ENCODE assay signal across 35 cellular contexts in the genomic region with DNA sequence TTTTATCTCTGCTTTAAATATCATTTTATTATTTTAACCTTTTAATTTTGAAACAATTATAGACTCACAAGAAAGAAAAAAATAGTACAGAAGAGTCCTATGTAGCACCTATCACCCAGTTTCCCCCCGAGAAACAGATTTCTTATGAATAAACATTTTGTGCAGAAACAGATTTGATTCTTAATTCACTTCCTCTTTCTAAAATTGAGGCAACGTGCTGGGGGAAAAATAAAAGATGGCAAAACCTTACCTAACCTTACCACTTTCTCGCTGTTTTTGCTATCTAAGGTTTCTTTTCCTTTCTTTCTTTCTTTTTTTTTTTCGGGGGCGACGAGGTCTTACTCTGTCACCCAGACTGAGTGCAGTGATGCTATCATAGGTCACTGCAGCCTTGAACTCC. TPM values are rescaled to one million over a fixed set of nuclear protein-coding genes. Genes with fewer than 3 reads are reported as not detected.
"Had no signal": no experiment of that assay in that cellular context is flagged by ENCODE, and none has a peak within 500 bp of the region (broad histone marks: within the 10 kb centered on the region; RNA-seq: fewer than 3 reads in every experiment).

No MANE protein-coding gene starts in this region.

- H3K4me1 ChIP-seq: pancreas, prostate gland, thyroid gland, upper lobe of left lung, vagina had no signal

- ATAC-seq: gastroesophageal sphincter; naive thymus-derived CD8-positive, alpha-beta T cell; pancreas; sciatic nerve; stimulated activated naive CD8-positive, alpha-beta T cell treated with anti-CD3 and anti-CD28 coated beads, Interleukin-15, amount 100 ng/mL, for 72 hours had no signal

- H3K4me3 ChIP-seq: gastroesophageal sphincter, pancreas, prostate gland, skin epidermis, thyroid gland, upper lobe of left lung, vagina had no signal

- FAIRE-seq: endothelial cell of umbilical vein, pancreas had no signal

- DNase-seq: activated CD4-positive, alpha-beta memory T cell treated with anti-CD3 and anti-CD28 coated beads for 36 hours; activated CD4-positive, alpha-beta T cell treated with anti-CD3 and anti-CD28 coated beads, Interleukin-2, amount 10 ng/mL, durations not matched to agents 24 days and 14 days; activated CD4-positive, CD25-positive, alpha-beta regulatory T cell treated with anti-CD3 and anti-CD28 coated beads, Interleukin-2, amount 50 U/mL, for 72 hours; activated CD8-positive, alpha-beta memory T cell treated with anti-CD3 and anti-CD28 coated beads, Interleukin-2, amount 50 U/mL, for 4 hours; activated effector memory CD4-positive, alpha-beta T cell treated with anti-CD3 and anti-CD28 coated beads, Interleukin-2, amount 50 U/mL, for 16 hours; activated naive CD4-positive, alpha-beta T cell treated with anti-CD3 and anti-CD28 coated beads for 36 hours; activated naive CD8-positive, alpha-beta T cell treated with anti-CD3 and anti-CD28 coated beads for 36 hours; activated T-cell treated with anti-CD3 and anti-CD28 coated beads, Interleukin-2, amount 50 U/mL, for 1 hour; caudate nucleus; cortex of kidney; head of caudate nucleus; midbrain; naive thymus-derived CD8-positive, alpha-beta T cell; nucleus accumbens; pancreas; retina; stimulated activated CD4-positive, alpha-beta T cell treated with anti-CD3 and anti-CD28 coated beads, Interleukin-12 subunit alpha, Interleukin-12 subunit beta, amount 100 ng/mL, for 4 hours; stimulated activated CD4-positive, alpha-beta T cell treated with anti-CD3 and anti-CD28 coated beads, Interleukin-4, amount 100 ng/mL, for 1 hour; stimulated activated naive CD8-positive, alpha-beta T cell treated with anti-CD3 and anti-CD28 coated beads, Interleukin-15, amount 100 ng/mL, for 72 hours; substantia nigra; T1000; thyroid gland; upper lobe of left lung; WERI-Rb-1 had no signal

- H3K27ac ChIP-seq: gastroesophageal sphincter, pancreas, prostate gland, skin epidermis, thyroid gland, upper lobe of left lung, vagina, WERI-Rb-1 had no signal

- H3K27me3 ChIP-seq: gastroesophageal sphincter, pancreas, thyroid gland, upper lobe of left lung, vagina had no signal

- H3K36me3 ChIP-seq: gastroesophageal sphincter, pancreas, prostate gland, thyroid gland, upper lobe of left lung, vagina, WERI-Rb-1 had no signal

- H3K9me3 ChIP-seq: gastroesophageal sphincter, pancreas, prostate gland, thyroid gland, upper lobe of left lung, vagina had no signal

RNA-seq across cellular contexts. Expression of a gene that starts 4.3 kb away (rescaled TPM):
- total RNA-seq: activated CD4-positive, alpha-beta memory T cell treated with anti-CD3 and anti-CD28 coated beads for 36 hours; activated naive CD4-positive, alpha-beta T cell treated with anti-CD3 and anti-CD28 coated beads for 36 hours; chondrocyte; endothelial cell of umbilical vein; fibroblast of lung; fibroblast of villous mesenchyme; kidney epithelial cell; naive thymus-derived CD8-positive, alpha-beta T cell; neural crest cell; prostate gland; sciatic nerve; thyroid gland; vagina had no signal
- polyA plus RNA-seq: endothelial cell of umbilical vein; fibroblast of lung; naive thymus-derived CD8-positive, alpha-beta T cell had no signal
